In genomic region chr18:13220326-13220991, GRCh38 we compare ENCODE assay signal across 10 cellular contexts. TPM values are rescaled to one million over a fixed set of nuclear protein-coding genes. Genes with fewer than 3 reads are reported as not detected.
DNase-seq lines count a peak whose midpoint lies in the region; ATAC-seq and TF ChIP-seq lines count a peak whose summit lies in the region.
"Had no signal": no experiment of that assay in that cellular context is flagged by ENCODE, and none has a peak within 500 bp of the region (broad histone marks: within the 10 kb centered on the region; RNA-seq: fewer than 3 reads in every experiment).

No MANE protein-coding gene starts in this region.

- H3K9me3 Mint-ChIP-seq in neural crest cell, result no peaks in the 10 kb centered on the region

- 0 out of 22 replicates have a peak, but pooled peaks cover 0 to 6% (median 0%) of the 10 kb centered on the region in 11 experiments for H3K27me3 ChIP-seq in BLaER1 treated with 17β-estradiol and CSF1 and Interleukin-3, amounts not matched to agents 10 nM and 100 nM
- no peaks in the 10 kb centered on the region for H3K27me3 ChIP-seq in dorsolateral prefrontal cortex

- peak overlapping the region in 7 of 11 experiments; percentile 15 to 85 (median 79); a peak in 13 of 22 replicates for H3K27ac ChIP-seq in BLaER1 treated with 17β-estradiol and CSF1 and Interleukin-3, amounts not matched to agents 10 nM and 100 nM
- peak overlapping the region in 49 of 59 donors; percentile 5 to 92 (median 71) for H3K27ac ChIP-seq in dorsolateral prefrontal cortex

- H3K27ac Mint-ChIP-seq in neural crest cell (ENCODE audit: unreplicated experiment), result no peak overlapping the region

- intact Hi-C loops in dorsolateral prefrontal cortex (cut with DNase I), result loop anchor here in 1 of 2 donors (2.0 to 5.0 kb wide), 4 partner anchors 42 to 506 kb away; partner anchors contain the start of genes FAM210A and RNMT

- H3K4me3 ChIP-seq in BLaER1 treated with 17β-estradiol and CSF1 and Interleukin-3, amounts not matched to agents 10 nM and 100 nM, result peak overlapping the region in 9 of 10 experiments; percentile 15 to 95 (median 91); a peak in 16 of 20 replicates
- H3K4me3 ChIP-seq in LNCaP clone FGC (ENCODE audit: low read depth, low read length) (no peak overlapping the region), dorsolateral prefrontal cortex (peak overlapping the region in 56 of 59 donors; percentile 1 to 95 (median 82))

- ATAC-seq in GM18519 (IDR thresholded peaks at IDR 0.05; ENCODE audit: low FRiP score, unreplicated experiment) (no peak), omental fat pad (ENCODE audit: low FRiP score) (no peak), GM19395 (IDR thresholded peaks at IDR 0.05; ENCODE audit: unreplicated experiment) (no peak)

- no peak for TF ChIP-seq CTCF in LNCaP clone FGC (IDR thresholded peaks at IDR 0.05; ENCODE audit: control insufficient read depth, extremely low read depth, insufficient read depth)
- no peak for TF ChIP-seq CTCF in dorsolateral prefrontal cortex (IDR thresholded peaks at IDR 0.05 in 54 of 56, conservative IDR thresholded peaks at IDR 0.05 in 2 of 56; ENCODE audit: low read depth in 1 of 56, partially characterized antibody in 56 of 56)
- no peak for TF ChIP-seq CTCF in neural crest cell (conservative IDR thresholded peaks at IDR 0.05)
- TF ChIP-seq CTCF in omental fat pad (IDR thresholded peaks at IDR 0.05), result no peak

- H3K4me1 Mint-ChIP-seq in neural crest cell, result peaks cover 29% of the 10 kb centered on the region

- H3K9ac ChIP-seq in BLaER1 treated with 17β-estradiol and CSF1 and Interleukin-3, amounts not matched to agents 10 nM and 100 nM, result peak overlapping the region in 9 of 11 experiments; percentile 9 to 92 (median 84); a peak in 17 of 22 replicates

- in situ Hi-C loops in ACHN (cut with HindIII; ENCODE audit: low pct_ligation_motif_present, low pct_unique_long_range_greater_than_20kb, low sequenced_read_pairs), result no loop called here

- no peaks in the 10 kb centered on the region for H3K9me3 ChIP-seq in BLaER1 treated with 17β-estradiol and CSF1 and Interleukin-3, amounts not matched to agents 10 nM and 100 nM (replicated peaks in 1 of 11)

- H4K20me1 ChIP-seq in BLaER1 treated with 17β-estradiol and CSF1 and Interleukin-3, amounts not matched to agents 10 nM and 100 nM, result peaks cover 0 to 62% (median 3%) of the 10 kb centered on the region in 11 experiments; a peak in 9 of 22 replicates

- H3K27me3 Mint-ChIP-seq in neural crest cell (ENCODE audit: low read depth), result peaks cover 66% of the 10 kb centered on the region

- H3K4me3 Mint-ChIP-seq in neural crest cell, result peak overlapping the region; percentile 48

- H3K36me3 Mint-ChIP-seq in neural crest cell (ENCODE audit: low read depth), result no peaks in the 10 kb centered on the region

- H3K4me1 ChIP-seq in BLaER1 treated with 17β-estradiol and CSF1 and Interleukin-3, amounts not matched to agents 10 nM and 100 nM, result peaks cover 71 to 84% (median 82%) of the 10 kb centered on the region in 10 experiments

- H3K4me2 ChIP-seq in BLaER1 treated with 17β-estradiol and CSF1 and Interleukin-3, amounts not matched to agents 10 nM and 100 nM, result peak overlapping the region; percentile 91 to 100 (median 97)

- DNase-seq in LNCaP clone FGC (ENCODE audit: low read depth) (peak; percentile 39), dorsolateral prefrontal cortex (peak in 1 of 10 donors; percentile 35), neural crest cell (ENCODE audit: low read depth, low spot score) (no peak), omental fat pad (ENCODE audit: low spot score) (no peak), ACHN (no peak)
- DNase-seq: DMS53, mammary epithelial cell had no signal

- peaks cover 0 to 18% (median 0%) of the 10 kb centered on the region in 11 experiments; a peak in 5 of 22 replicates for H3K36me3 ChIP-seq in BLaER1 treated with 17β-estradiol and CSF1 and Interleukin-3, amounts not matched to agents 10 nM and 100 nM

RNA-seq across cellular contexts. Expression of gene LDLRAD4, which starts 1.9 kb away (rescaled TPM):
- total RNA-seq in dorsolateral prefrontal cortex (100 to 1,000 TPM in 75 of 120 experiments, 10 to 100 TPM in 45; 71.8 to 184 (median 104) TPM), neural crest cell (1.4 and 1.7 TPM in 2 replicates), omental fat pad (10 to 100 TPM; 23.9 to 38.3 (median 27.0) TPM)
